ENCODE assay signal across 21 cellular contexts in the genomic region with DNA sequence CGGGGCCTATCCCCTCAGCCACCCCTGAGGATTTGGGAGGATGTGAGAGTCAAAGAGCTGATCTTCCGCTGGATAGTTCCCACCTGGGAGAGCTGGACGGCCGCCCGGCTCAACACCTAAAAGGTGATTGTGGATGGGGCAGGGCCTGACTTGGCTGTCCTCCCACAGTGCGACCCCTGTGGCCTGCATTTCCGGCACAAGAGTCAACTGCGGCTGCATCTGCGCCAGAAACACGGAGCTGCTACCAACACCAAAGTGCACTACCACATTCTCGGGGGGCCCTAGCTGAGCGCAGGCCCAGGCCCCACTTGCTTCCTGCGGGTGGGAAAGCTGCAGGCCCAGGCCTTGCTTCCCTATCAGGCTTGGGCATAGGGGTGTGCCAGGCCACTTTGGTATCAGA. TPM values are rescaled to one million over a fixed set of nuclear protein-coding genes. Genes with fewer than 3 reads are reported as not detected.
DNase-seq lines count a peak whose midpoint lies in the region; ATAC-seq lines count a peak whose summit lies in the region.
"Had no signal": no experiment of that assay in that cellular context is flagged by ENCODE, and none has a peak within 500 bp of the region (broad histone marks: within the 10 kb centered on the region; RNA-seq: fewer than 3 reads in every experiment).

No MANE protein-coding gene starts in this region.

- no peak overlapping the region for H4K8ac ChIP-seq in neuronal stem cell (ENCODE audit: low read depth, low read length)

- no peaks in the 10 kb centered on the region for H3K36me3 Mint-ChIP-seq in dendritic cell treated with granulocyte-macrophage colony-stimulating factor and Interleukin-4, amounts not matched to agents 40 ng/mL and 50 ng/mL, for 4 days (ENCODE audit: low read depth)
- H3K36me3 Mint-ChIP-seq: activated CD4-positive, alpha-beta memory T cell treated with anti-CD3 and anti-CD28 coated beads for 36 hours; CD4-positive, CD25-positive, alpha-beta regulatory T cell had no signal

- H3K4me3 ChIP-seq in neuronal stem cell (ENCODE audit: low read length in 2 of 2) (no peak overlapping the region), HAP-1 (no peak overlapping the region)
- H3K4me3 ChIP-seq: body of pancreas, suprapubic skin had no signal

- no peak overlapping the region for H2AFZ ChIP-seq in neuronal stem cell (ENCODE audit: low read length)

- H4K91ac ChIP-seq in neuronal stem cell (ENCODE audit: low read depth, low read length, poor library complexity), result no peak overlapping the region

- H3K27ac Mint-ChIP-seq in dendritic cell treated with granulocyte-macrophage colony-stimulating factor and Interleukin-4, amounts not matched to agents 40 ng/mL and 50 ng/mL, for 4 days, result peak overlapping the region; percentile 40
- H3K27ac Mint-ChIP-seq: activated CD4-positive, alpha-beta memory T cell treated with anti-CD3 and anti-CD28 coated beads for 36 hours; CD4-positive, CD25-positive, alpha-beta regulatory T cell; WTC11 had no signal

- H3K14ac ChIP-seq in neuronal stem cell (ENCODE audit: low read length), result no peak overlapping the region

- peaks cover 15% of the 10 kb centered on the region for H3K27me3 Mint-ChIP-seq in dendritic cell treated with granulocyte-macrophage colony-stimulating factor and Interleukin-4, amounts not matched to agents 40 ng/mL and 50 ng/mL, for 4 days

- no peaks in the 10 kb centered on the region for H3K36me3 ChIP-seq in neuronal stem cell (replicated peaks in 1 of 2; ENCODE audit: control insufficient read depth in 2 of 2, insufficient read depth in 2 of 2, low read length in 2 of 2)
- H3K36me3 ChIP-seq in HAP-1 (replicated peaks), result no peaks in the 10 kb centered on the region
- H3K36me3 ChIP-seq: suprapubic skin had no signal

- no peak overlapping the region for H3K4me2 ChIP-seq in neuronal stem cell (ENCODE audit: insufficient read depth, low read length, poor library complexity, severe bottlenecking)

- no peaks in the 10 kb centered on the region for H3K9me3 Mint-ChIP-seq in dendritic cell treated with granulocyte-macrophage colony-stimulating factor and Interleukin-4, amounts not matched to agents 40 ng/mL and 50 ng/mL, for 4 days
- H3K9me3 Mint-ChIP-seq: activated CD4-positive, alpha-beta memory T cell treated with anti-CD3 and anti-CD28 coated beads for 36 hours; neural crest cell; WTC11 had no signal

- H3K27me3 ChIP-seq in neuronal stem cell (ENCODE audit: control insufficient read depth in 3 of 3, insufficient read depth in 3 of 3, low read depth in 1 of 3, low read length in 3 of 3) (peaks cover 10 to 35% (median 20%) of the 10 kb centered on the region in 3 experiments), HAP-1 (ENCODE audit: low read depth) (no peaks in the 10 kb centered on the region)
- H3K27me3 ChIP-seq: body of pancreas, suprapubic skin had no signal

- DNase-seq in COLO668 (lab: John Stamatoyannopoulos, UW; ENCODE audit: unreplicated experiment) (peak; percentile 12), neuronal stem cell (ENCODE audit: low spot score) (no peak), HAP-1 (ENCODE audit: low spot score in 2 of 2) (no peak)
- no peak for DNase-seq in activated CD8-positive, alpha-beta memory T cell treated with anti-CD3 and anti-CD28 coated beads, Interleukin-2, amount 50 U/mL, for 4 hours
- DNase-seq: activated CD4-positive, alpha-beta memory T cell treated with anti-CD3 and anti-CD28 coated beads for 36 hours; activated gamma-delta T cell; activated T-cell treated with anti-CD3 and anti-CD28 coated beads for 4 hours; body of pancreas; CD4-positive, CD25-positive, alpha-beta regulatory T cell; DMS 273 treated with DMSO at 0.1 percent for 48 hours; effector memory CD4-positive, alpha-beta T cell; GOT3; NCI-H1048; NCI-H187; NCI-H526 had no signal

- peak overlapping the region; percentile 89 for H2AK5ac ChIP-seq in neuronal stem cell (ENCODE audit: low read depth, low read length)

- H3K4me1 Mint-ChIP-seq in dendritic cell treated with granulocyte-macrophage colony-stimulating factor and Interleukin-4, amounts not matched to agents 40 ng/mL and 50 ng/mL, for 4 days (ENCODE audit: low read depth), result peaks cover 35% of the 10 kb centered on the region

- H3K9me3 ChIP-seq in neuronal stem cell (replicated peaks in 1 of 2; ENCODE audit: control insufficient read depth in 2 of 2, insufficient read depth in 1 of 2, low read depth in 1 of 2, low read length in 2 of 2), result peaks cover 0 to 8% of the 10 kb centered on the region in 2 donors
- no peaks in the 10 kb centered on the region for H3K9me3 ChIP-seq in HAP-1
- H3K9me3 ChIP-seq: body of pancreas, suprapubic skin had no signal

- H2BK12ac ChIP-seq in neuronal stem cell (ENCODE audit: low read length), result no peak overlapping the region

- H3K4ac ChIP-seq in neuronal stem cell (ENCODE audit: low read length), result no peak overlapping the region

- H3K4me1 ChIP-seq in neuronal stem cell (ENCODE audit: control insufficient read depth in 2 of 2, insufficient read depth in 1 of 2, low read depth in 1 of 2, low read length in 2 of 2) (peaks cover 0 to 4% of the 10 kb centered on the region in 2 donors), HAP-1 (peaks cover under 1% of the 10 kb centered on the region; the same call in 1 of the 2 replicates)

- no CpG with 5 or more reads among the region's 13 CpGs for WGBS in neuronal stem cell (ENCODE audit: extremely low coverage in 2 of 2, insufficient read length in 2 of 2, insufficient replicate concordance in 1 of 2), 2 donors

- no peak overlapping the region for H2BK5ac ChIP-seq in neuronal stem cell (ENCODE audit: low read length)

- no peak overlapping the region for H3K27ac ChIP-seq in neuronal stem cell (replicated peaks; ENCODE audit: low read length)
- H3K27ac ChIP-seq: body of pancreas, suprapubic skin had no signal

- H3K18ac ChIP-seq in neuronal stem cell (ENCODE audit: low read length), result no peak overlapping the region

- H2BK120ac ChIP-seq in neuronal stem cell (ENCODE audit: low read depth, low read length), result no peak overlapping the region

- no peak overlapping the region for H3K4me3 Mint-ChIP-seq in dendritic cell treated with granulocyte-macrophage colony-stimulating factor and Interleukin-4, amounts not matched to agents 40 ng/mL and 50 ng/mL, for 4 days
- H3K4me3 Mint-ChIP-seq: activated CD4-positive, alpha-beta memory T cell treated with anti-CD3 and anti-CD28 coated beads for 36 hours; neural crest cell; WTC11 had no signal

- H2BK15ac ChIP-seq in neuronal stem cell (ENCODE audit: low read length), result peak overlapping the region; percentile 87

- ATAC-seq in HG03378 (IDR thresholded peaks at IDR 0.05; ENCODE audit: unreplicated experiment), result no peak
- ATAC-seq: body of pancreas, SK-N-SH treated with all-trans-retinoic acid at 6 μM for 48 hours, WTC11 had no signal

- intact Hi-C loops in dendritic cell treated with granulocyte-macrophage colony-stimulating factor and Interleukin-4, amounts not matched to agents 40 ng/mL and 50 ng/mL, for 4 days (cut with micrococcal nuclease), result no loop called here

- in situ Hi-C loops in HAP-1 (cut with MboI; ENCODE audit: low sequenced_read_pairs), result no loop called here

- no peak overlapping the region for H3K23ac ChIP-seq in neuronal stem cell (ENCODE audit: low read depth, low read length, poor library complexity)

- H3K79me1 ChIP-seq in neuronal stem cell (ENCODE audit: low read depth, low read length), result peaks cover 1% of the 10 kb centered on the region

- H3K9ac ChIP-seq in neuronal stem cell (ENCODE audit: low read depth, low read length, poor library complexity), result peak overlapping the region; percentile 63

RNA-seq across cellular contexts. Expression of a gene that starts 4.5 kb away (rescaled TPM):
- 3.1 TPM for polyA plus RNA-seq in neuronal stem cell (2013, experiment 1 of 2)
- polyA plus RNA-seq in neuronal stem cell (2013, experiment 2 of 2), result 2.8 TPM
- polyA plus RNA-seq: CD4-positive, CD25-positive, alpha-beta regulatory T cell had no signal

RNA-seq across cellular contexts. Expression of a gene that starts 8.5 kb away (rescaled TPM):
- polyA plus RNA-seq in neuronal stem cell (2013, experiment 1 of 2), result 3.0 TPM
- 3.4 TPM for polyA plus RNA-seq in neuronal stem cell (2013, experiment 2 of 2)

RNA-seq across cellular contexts. Expression of a gene that starts 14.9 kb away (rescaled TPM):
- polyA plus RNA-seq in neuronal stem cell (2013, experiment 1 of 2), result 400 TPM
- 390 TPM for polyA plus RNA-seq in neuronal stem cell (2013, experiment 2 of 2)

RNA-seq across cellular contexts. Expression of a gene that starts 16.6 kb away (rescaled TPM):
- 0.04 TPM for polyA plus RNA-seq in neuronal stem cell (2013, experiment 1 of 2)
- 0.03 TPM for polyA plus RNA-seq in neuronal stem cell (2013, experiment 2 of 2)

RNA-seq across cellular contexts. Expression of a gene that starts 31.5 kb away (rescaled TPM):
- polyA plus RNA-seq in neuronal stem cell (2013, experiment 1 of 2), result 0.32 TPM
- polyA plus RNA-seq in neuronal stem cell (2013, experiment 2 of 2), result 0.25 TPM
